In the genomic region with DNA sequence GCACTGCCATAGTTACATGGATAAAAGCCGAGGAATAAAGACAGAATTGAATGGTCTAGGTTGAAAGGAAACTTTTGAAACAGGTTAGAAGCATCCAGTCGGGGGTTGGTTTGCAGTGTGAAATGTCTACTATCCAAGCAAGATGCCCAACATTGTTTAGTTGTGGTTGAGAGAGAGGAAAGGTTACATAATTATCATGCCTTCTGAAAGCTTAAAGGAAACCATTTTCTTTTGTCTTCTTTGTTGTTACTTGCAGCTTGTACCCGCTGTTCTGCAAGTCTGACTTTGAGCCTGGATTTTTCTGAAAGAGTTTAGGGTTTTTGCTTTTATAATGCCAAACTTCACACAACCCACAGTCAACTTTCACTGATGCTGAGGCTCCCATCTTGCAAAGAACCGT, we compare ENCODE assay signal across 31 cellular contexts.
"Had no signal": no experiment of that assay in that cellular context is flagged by ENCODE, and none has a peak within 500 bp of the region (broad histone marks: within the 10 kb centered on the region; RNA-seq: fewer than 3 reads in every experiment).

No MANE protein-coding gene starts in this region.

- DNase-seq: activated CD4-positive, alpha-beta T cell treated with anti-CD3 and anti-CD28 coated beads for 48 hours; activated CD4-positive, alpha-beta T cell treated with anti-CD3 and anti-CD28 coated beads, Interleukin-2, amount 50 U/mL, for 48 hours; activated CD8-positive, alpha-beta memory T cell treated with anti-CD3 and anti-CD28 coated beads for 24 hours; activated effector memory CD4-positive, alpha-beta T cell treated with anti-CD3 and anti-CD28 coated beads, Interleukin-2, amount 50 U/mL, for 16 hours; activated naive CD4-positive, alpha-beta T cell treated with anti-CD3 and anti-CD28 coated beads, Interleukin-2, amount 50 U/mL, for 16 hours; central memory CD4-positive, alpha-beta T cell; endodermal cell; foreskin fibroblast; heart left ventricle; hypothalamus; immature natural killer cell; kidney; midbrain; natural killer cell; right lobe of liver; stimulated activated CD4-positive, alpha-beta T cell treated with anti-CD3 and anti-CD28 coated beads, Interleukin-12 subunit alpha, Interleukin-12 subunit beta, amount 100 ng/mL, for 4 hours; stimulated activated CD4-positive, alpha-beta T cell treated with anti-CD3 and anti-CD28 coated beads, Interleukin-4, amount 100 ng/mL, for 1 hour; stimulated activated naive CD8-positive, alpha-beta T cell treated with anti-CD3 and anti-CD28 coated beads, Interleukin-15, Interleukin-2, amounts not matched to agents 100 U/mL and 50 U/mL, for 24 hours; T-helper 9 cell; testis; uterus had no signal

- H3K27ac Mint-ChIP-seq: activated T-helper 1 cell treated with anti-CD3 and anti-CD28 coated beads, Interleukin-12 subunit alpha, Interleukin-12 subunit beta, Interleukin-2, Interleukin-4 antibody, amounts not matched to agents 30 ng/mL and 10 ng/mL and 1 ng/mL, durations not matched to agents 14 hours and 24 hours and 36 hours; dendritic cell treated with granulocyte-macrophage colony-stimulating factor and Interleukin-4, amounts not matched to agents 40 ng/mL and 50 ng/mL, for 4 days; endodermal cell; immature natural killer cell; memory B cell; natural killer cell; T-helper 1 cell treated with Interleukin-12 subunit alpha and Interleukin-12 subunit beta and Interleukin-4 antibody, amounts not matched to agents 30 μg/mL and 1 μg/mL, for 36 hours had no signal

- H3K27me3 ChIP-seq: ascending aorta, breast epithelium, right lobe of liver, testis, uterus had no signal

- H3K27ac ChIP-seq: ascending aorta, breast epithelium, heart left ventricle, right lobe of liver, skin epidermis, testis, uterus, VCaP had no signal

- H3K9me3 Mint-ChIP-seq: activated T-helper 1 cell treated with anti-CD3 and anti-CD28 coated beads, Interleukin-12 subunit alpha, Interleukin-12 subunit beta, Interleukin-2, Interleukin-4 antibody, amounts not matched to agents 30 ng/mL and 10 ng/mL and 1 ng/mL, durations not matched to agents 14 hours and 24 hours and 36 hours; dendritic cell treated with granulocyte-macrophage colony-stimulating factor and Interleukin-4, amounts not matched to agents 40 ng/mL and 50 ng/mL, for 4 days; endodermal cell; natural killer cell; T-helper 1 cell treated with Interleukin-12 subunit alpha and Interleukin-12 subunit beta and Interleukin-4 antibody, amounts not matched to agents 30 μg/mL and 1 μg/mL, for 36 hours had no signal

- H3K4me3 ChIP-seq: ascending aorta, breast epithelium, heart left ventricle, right lobe of liver, skin epidermis, testis, uterus had no signal

- H3K36me3 ChIP-seq: ascending aorta, breast epithelium, heart left ventricle, right lobe of liver, uterus had no signal

- H3K36me3 Mint-ChIP-seq: immature natural killer cell, memory B cell, natural killer cell had no signal

- H3K27me3 Mint-ChIP-seq: dendritic cell treated with granulocyte-macrophage colony-stimulating factor and Interleukin-4, amounts not matched to agents 40 ng/mL and 50 ng/mL, for 4 days; memory B cell had no signal

- H3K4me1 Mint-ChIP-seq: endodermal cell, immature natural killer cell, memory B cell, natural killer cell had no signal

- H3K9me3 ChIP-seq: ascending aorta, breast epithelium, right lobe of liver, testis, uterus had no signal

- H3K4me1 ChIP-seq: ascending aorta, breast epithelium, heart left ventricle, right lobe of liver, testis, uterus had no signal

- ATAC-seq: activated CD4-positive, CD25-positive, alpha-beta regulatory T cell treated with anti-CD3 and anti-CD28 coated beads, Interleukin-2, amount 50 U/mL, for 24 hours; esophagus mucosa; heart left ventricle; natural killer cell; right lobe of liver; stimulated activated naive CD8-positive, alpha-beta T cell treated with anti-CD3 and anti-CD28 coated beads, Interleukin-15, Interleukin-2, amounts not matched to agents 100 U/mL and 50 U/mL, for 24 hours had no signal

- H3K4me3 Mint-ChIP-seq: activated T-helper 1 cell treated with anti-CD3 and anti-CD28 coated beads, Interleukin-12 subunit alpha, Interleukin-12 subunit beta, Interleukin-2, Interleukin-4 antibody, amounts not matched to agents 30 ng/mL and 10 ng/mL and 1 ng/mL, durations not matched to agents 14 hours and 24 hours and 36 hours; dendritic cell treated with granulocyte-macrophage colony-stimulating factor and Interleukin-4, amounts not matched to agents 40 ng/mL and 50 ng/mL, for 4 days; endodermal cell; immature natural killer cell; memory B cell; natural killer cell; T-helper 1 cell treated with Interleukin-12 subunit alpha and Interleukin-12 subunit beta and Interleukin-4 antibody, amounts not matched to agents 30 μg/mL and 1 μg/mL, for 36 hours had no signal
